In genomic region chr2:46264447-46264846, GRCh38 we compare ENCODE assay signal across 22 cellular contexts. TPM values are rescaled to one million over a fixed set of nuclear protein-coding genes. Genes with fewer than 3 reads are reported as not detected.
DNase-seq lines count a peak whose midpoint lies in the region; ATAC-seq, FAIRE-seq and TF ChIP-seq lines count a peak whose summit lies in the region.
"Had no signal": no experiment of that assay in that cellular context is flagged by ENCODE, and none has a peak within 500 bp of the region (broad histone marks: within the 10 kb centered on the region; RNA-seq: fewer than 3 reads in every experiment).

No MANE protein-coding gene starts in this region.

- no peak for FAIRE-seq in HepG2 (lab: Jason Lieb, UNC)
- FAIRE-seq: A549, GM12891, GM18507 had no signal

- BruUV-seq in HepG2 (replicated peaks; lab: Mats Ljungman, UMichigan), result no TSS peak

- TF ChIP-seq CTCF in HepG2 (CRISPR knock-in tag; IDR thresholded peaks at IDR 0.05) (no peak), right lobe of liver (IDR thresholded peaks at IDR 0.05) (peak in 1 of 4 donors; percentile 5), brain microvascular endothelial cell (IDR thresholded peaks at IDR 0.05; ENCODE audit: low read depth, low read length, missing control alignments) (peak; percentile 13)

- peaks cover 8% of the 10 kb centered on the region; the same call in 1 of the 2 replicates for H3K4me1 ChIP-seq in HepG2 (ENCODE audit: insufficient read depth, low read length)
- peaks cover 0 to 45% (median 11%) of the 10 kb centered on the region in 4 donors for H3K4me1 ChIP-seq in right lobe of liver
- H3K4me1 ChIP-seq: BE2C had no signal

- POLR2A ChIA-PET in HepG2 (lab: Yijun Ruan, JAX), result interaction anchor here (0.7 kb wide), 1 partner anchor 82 kb away, joined by 3 read pairs; no protein-coding TSS in a partner anchor

- in situ Hi-C loops in HepG2 (cut with HindIII; ENCODE audit: extremely low pct_ligation_motif_present, low pct_unique_long_range_greater_than_20kb) (no loop called here), brain microvascular endothelial cell (cut with HindIII; ENCODE audit: low pct_ligation_motif_present, low sequenced_read_pairs) (no loop called here)

- H3K36me3 ChIP-seq in HepG2 (replicated peaks in 1 of 2; ENCODE audit: control insufficient read depth in 1 of 2, insufficient read depth in 2 of 2, low read length in 2 of 2), result no peaks in the 10 kb centered on the region
- no peaks in the 10 kb centered on the region for H3K36me3 ChIP-seq in right lobe of liver
- no peaks in the 10 kb centered on the region for H3K36me3 ChIP-seq in brain microvascular endothelial cell (replicated peaks)
- H3K36me3 ChIP-seq: BE2C; BLaER1 treated with 17β-estradiol and CSF1 and Interleukin-3, amounts not matched to agents 10 nM and 100 nM had no signal

- H3K27ac ChIP-seq in HepG2 (ENCODE audit: extremely low read length, insufficient read depth, low read length) (no peak overlapping the region), right lobe of liver (no peak overlapping the region), brain microvascular endothelial cell (no peak overlapping the region)
- H3K27ac ChIP-seq: A549; BLaER1 treated with 17β-estradiol and CSF1 and Interleukin-3, amounts not matched to agents 10 nM and 100 nM had no signal

- no peak overlapping the region for H3K9ac ChIP-seq in HepG2 (ENCODE audit: insufficient read depth, low read depth, low read length)
- H3K9ac ChIP-seq: BLaER1 treated with 17β-estradiol and CSF1 and Interleukin-3, amounts not matched to agents 10 nM and 100 nM had no signal

- CTCF ChIA-PET in HepG2 (lab: Yijun Ruan, JAX; ENCODE audit: low intra/inter-chr PET ratio, low total read pairs), result no interaction called here

- H3K27me3 ChIP-seq in HepG2 (ENCODE audit: control insufficient read depth in 1 of 2, insufficient read depth in 2 of 2, low read length in 2 of 2), result peaks cover 1 to 9% of the 10 kb centered on the region in 2 experiments; a peak in 3 of 5 replicates
- H3K27me3 ChIP-seq in right lobe of liver, result no peaks in the 10 kb centered on the region
- no peaks in the 10 kb centered on the region for H3K27me3 ChIP-seq in brain microvascular endothelial cell (replicated peaks)
- H3K27me3 ChIP-seq: BE2C; BLaER1 treated with 17β-estradiol and CSF1 and Interleukin-3, amounts not matched to agents 10 nM and 100 nM had no signal

- peak; percentile 75 for ATAC-seq in HepG2
- no peak for ATAC-seq in right lobe of liver
- ATAC-seq in left lobe of liver, result peak; percentile 40
- ATAC-seq: GM23338, HCT116 had no signal

- H3K9me3 ChIP-seq in HepG2 (ENCODE audit: low read length) (no peaks in the 10 kb centered on the region), right lobe of liver (no peaks in the 10 kb centered on the region)
- H3K9me3 ChIP-seq: A549; BE2C; BLaER1 treated with 17β-estradiol and CSF1 and Interleukin-3, amounts not matched to agents 10 nM and 100 nM had no signal

- H2AFZ ChIP-seq in HepG2 (ENCODE audit: low read length), result no peak overlapping the region
- H2AFZ ChIP-seq: GM23338 had no signal

- WGBS in HepG2 (ENCODE audit: low lambda C conversion rate), result 4% methylated on average over 2 of the region's 2 CpGs
- 60% methylated on average over 2 of the region's 2 CpGs for WGBS in right lobe of liver (ENCODE audit: insufficient coverage, low coverage, low lambda C conversion rate, missing lambda C conversion rate)

- H3K79me2 ChIP-seq in HepG2 (ENCODE audit: insufficient read depth, low read length), result no peaks in the 10 kb centered on the region

- TF ChIP-seq POLR2A in HepG2 (IDR thresholded peaks at IDR 0.05; ENCODE audit: insufficient read depth in 1 of 2, low read depth in 2 of 2, low read length in 2 of 2), result no peak
- no peak for TF ChIP-seq POLR2A in right lobe of liver (IDR thresholded peaks at IDR 0.05)

- no peak for TF ChIP-seq RAD21 in HepG2 (CRISPR knock-in tag; IDR thresholded peaks at IDR 0.05)

- no peak overlapping the region for H3K4me2 ChIP-seq in HepG2 (ENCODE audit: low read depth, low read length)
- H3K4me2 ChIP-seq: A549; BLaER1 treated with 17β-estradiol and CSF1 and Interleukin-3, amounts not matched to agents 10 nM and 100 nM; GM23338 had no signal

- DNase-seq in HepG2 (ENCODE audit: low spot score), result no peak
- DNase-seq in right lobe of liver, result no peak
- DNase-seq in brain microvascular endothelial cell, result no peak
- no peak for DNase-seq in left lobe of liver (ENCODE audit: low spot score)
- no peak for DNase-seq in activated T-cell treated with anti-CD3 and anti-CD28 coated beads for 4 hours
- no peak for DNase-seq in effector CD4-positive, alpha-beta T cell
- DNase-seq: 8988T; ACHN; AML-193; BE2C; CD4-positive, alpha-beta T cell; CD8-positive, alpha-beta memory T cell; DMS53; DMS79 treated with DMSO at 0.1 percent for 48 hours; GF-D8; H9 had no signal

- intact Hi-C loops in HepG2 (cut with micrococcal nuclease; ENCODE audit: unreplicated experiment), result no loop called here
- intact Hi-C loops in right lobe of liver (cut with DNase I), result no loop called here

- no peaks in the 10 kb centered on the region for H4K20me1 ChIP-seq in HepG2 (ENCODE audit: insufficient read depth, low read length)
- H4K20me1 ChIP-seq: BLaER1 treated with 17β-estradiol and CSF1 and Interleukin-3, amounts not matched to agents 10 nM and 100 nM had no signal

- TF ChIP-seq EP300 in HepG2 (IDR thresholded peaks at IDR 0.05; ENCODE audit: low read depth in 2 of 2, low read length in 2 of 2) (no peak), HepG2 (CRISPR knock-in tag; IDR thresholded peaks at IDR 0.05; ENCODE audit: borderline replicate concordance) (no peak)

- H3K4me3 ChIP-seq in HepG2 (replicated peaks in 1 of 3; ENCODE audit: insufficient read depth in 1 of 3, low read depth in 2 of 3, low read length in 3 of 3) (no peak overlapping the region), right lobe of liver (no peak overlapping the region), brain microvascular endothelial cell (ENCODE audit: low read depth, low read length) (no peak overlapping the region)
- H3K4me3 ChIP-seq: A549; BLaER1 treated with 17β-estradiol and CSF1 and Interleukin-3, amounts not matched to agents 10 nM and 100 nM; GM23338 had no signal

TF ChIP-seq in HepG2, 621 proteins besides CTCF, POLR2A, EP300 and RAD21 (continues in another document):
- TF ChIP-seq, protein P1, sequence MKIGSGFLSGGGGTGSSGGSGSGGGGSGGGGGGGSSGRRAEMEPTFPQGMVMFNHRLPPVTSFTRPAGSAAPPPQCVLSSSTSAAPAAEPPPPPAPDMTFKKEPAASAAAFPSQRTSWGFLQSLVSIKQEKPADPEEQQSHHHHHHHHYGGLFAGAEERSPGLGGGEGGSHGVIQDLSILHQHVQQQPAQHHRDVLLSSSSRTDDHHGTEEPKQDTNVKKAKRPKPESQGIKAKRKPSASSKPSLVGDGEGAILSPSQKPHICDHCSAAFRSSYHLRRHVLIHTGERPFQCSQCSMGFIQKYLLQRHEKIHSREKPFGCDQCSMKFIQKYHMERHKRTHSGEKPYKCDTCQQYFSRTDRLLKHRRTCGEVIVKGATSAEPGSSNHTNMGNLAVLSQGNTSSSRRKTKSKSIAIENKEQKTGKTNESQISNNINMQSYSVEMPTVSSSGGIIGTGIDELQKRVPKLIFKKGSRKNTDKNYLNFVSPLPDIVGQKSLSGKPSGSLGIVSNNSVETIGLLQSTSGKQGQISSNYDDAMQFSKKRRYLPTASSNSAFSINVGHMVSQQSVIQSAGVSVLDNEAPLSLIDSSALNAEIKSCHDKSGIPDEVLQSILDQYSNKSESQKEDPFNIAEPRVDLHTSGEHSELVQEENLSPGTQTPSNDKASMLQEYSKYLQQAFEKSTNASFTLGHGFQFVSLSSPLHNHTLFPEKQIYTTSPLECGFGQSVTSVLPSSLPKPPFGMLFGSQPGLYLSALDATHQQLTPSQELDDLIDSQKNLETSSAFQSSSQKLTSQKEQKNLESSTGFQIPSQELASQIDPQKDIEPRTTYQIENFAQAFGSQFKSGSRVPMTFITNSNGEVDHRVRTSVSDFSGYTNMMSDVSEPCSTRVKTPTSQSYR (CRISPR knock-in tag; IDR thresholded peaks at IDR 0.05; ENCODE audit: borderline replicate concordance), result no peak
- no peak for TF ChIP-seq FOXP1 (IDR thresholded peaks at IDR 0.05)
- no peak for TF ChIP-seq FOXP1 (CRISPR knock-in tag; IDR thresholded peaks at IDR 0.05)
- no peak for TF ChIP-seq PLRG1 (conservative IDR thresholded peaks at IDR 0.05)
- TF ChIP-seq ARNTL (CRISPR knock-in tag; IDR thresholded peaks at IDR 0.05), result no peak
- TF ChIP-seq ZNF333 (CRISPR knock-in tag; IDR thresholded peaks at IDR 0.05; ENCODE audit: borderline replicate concordance), result no peak
- no peak for TF ChIP-seq EZH2 (conservative IDR thresholded peaks at IDR 0.05; ENCODE audit: low read depth, low read length)
- no peak for TF ChIP-seq ZNF3 (CRISPR knock-in tag; IDR thresholded peaks at IDR 0.05)
- no peak for TF ChIP-seq NFE2L1 (CRISPR knock-in tag; IDR thresholded peaks at IDR 0.05; ENCODE audit: borderline replicate concordance)

RNA-seq across cellular contexts. Expression of gene EPAS1, which starts 32.8 kb away (rescaled TPM):
- total RNA-seq in HepG2 (2016; rRNA removed; fragmentation: Illumina TruSeq; extraction: Trizol) (47.1 and 64.9 TPM in 2 replicates), right lobe of liver (100 to 1,000 TPM; 101 to 232 (median 170) TPM), left lobe of liver (127 TPM)
- total RNA-seq in HepG2 (2016; cell fraction: cytosol; rRNA removed; fragmentation: Illumina TruSeq; extraction: Trizol; ENCODE audit: low read depth), result 15.6 and 21.2 TPM in 2 replicates
- 45.9 and 54.8 TPM in 2 replicates for total RNA-seq in HepG2 (2016; cell fraction: insoluble cytoplasmic fraction; rRNA removed; fragmentation: Illumina TruSeq; extraction: Trizol)
- 54.5 and 63.7 TPM in 2 replicates for total RNA-seq in HepG2 (2016; cell fraction: membrane; rRNA removed; fragmentation: Illumina TruSeq; extraction: Trizol)
- total RNA-seq in HepG2 (2016; cell fraction: nucleus; rRNA removed; fragmentation: Illumina TruSeq; extraction: Trizol), result 54.3 and 61.3 TPM in 2 replicates
- polyA plus RNA-seq in HepG2 (2011; rRNA removed), result 182 and 202 TPM in 2 replicates
- 62.2 and 87.1 TPM in 2 replicates for polyA plus RNA-seq in HepG2 (2011; cell fraction: cytosol; rRNA removed)
- polyA plus RNA-seq in HepG2 (2011; cell fraction: nucleus; rRNA removed), result 133 and 141 TPM in 2 replicates
- polyA plus RNA-seq in HepG2 (2012), result 97.8 and 103 TPM in 2 replicates
- 15.2 and 19.3 TPM in 2 replicates for polyA plus RNA-seq in HepG2 (2016; cell fraction: cytosol; fragmentation: Illumina TruSeq; extraction: Trizol; ENCODE audit: low read depth)
- polyA plus RNA-seq in HepG2 (2016; cell fraction: insoluble cytoplasmic fraction; fragmentation: Illumina TruSeq; extraction: Trizol; ENCODE audit: low read depth), result 72.5 and 91.0 TPM in 2 replicates
- polyA plus RNA-seq in HepG2 (2016; cell fraction: membrane; fragmentation: Illumina TruSeq; extraction: Trizol; ENCODE audit: low read depth), result 64.7 and 77.7 TPM in 2 replicates
- 74.5 and 82.8 TPM in 2 replicates for polyA plus RNA-seq in HepG2 (2016; cell fraction: nucleus; fragmentation: Illumina TruSeq; extraction: Trizol; ENCODE audit: insufficient read depth, low read depth)
- 156 and 217 TPM in 2 replicates for polyA minus RNA-seq in HepG2 (2011; rRNA and poly(A)+ RNA removed; ENCODE audit: low replicate concordance)
- polyA minus RNA-seq in HepG2 (2011; cell fraction: cytosol; rRNA and poly(A)+ RNA removed), result 122 and 129 TPM in 2 replicates
- 185 and 262 TPM in 2 replicates for polyA minus RNA-seq in HepG2 (2011; cell fraction: nucleus; rRNA and poly(A)+ RNA removed)

Comparison
In these comparisons a context has a peak if more than half of its experiments do, and no peak if none do; other contexts are left out.
1. ATAC-seq: peak in HepG2 (single experiment) and left lobe of liver (single experiment); none in right lobe of liver (0 of 4).